Comparison of ENCODE assay signal across 1 cellular context in genomic region chr2:58826795-58827194, GRCh38.
A peak's percentile ranks its signal among the peaks of the same experiment; 100 is the strongest.
TF ChIP-seq lines count a peak whose summit lies in the region.

No MANE protein-coding gene starts in this region.

TF ChIP-seq in K562, 482 proteins besides CTCF, POLR2A, EP300 and RAD21 (continued from another document):
- TF ChIP-seq ARID2 (IDR thresholded peaks at IDR 0.05) (no peak), TRIM28 (IDR thresholded peaks at IDR 0.05) (0 out of 2 replicates have a peak, but pooled peaks have one; percentile 26), IRF1 (CRISPR knock-in tag; IDR thresholded peaks at IDR 0.05; ENCODE audit: borderline replicate concordance) (no peak), ARID1B (IDR thresholded peaks at IDR 0.05) (no peak), TARDBP (IDR thresholded peaks at IDR 0.05) (no peak), DDX20 (tag; IDR thresholded peaks at IDR 0.05; ENCODE audit: low read depth) (no peak), MAZ (CRISPR knock-in tag; conservative IDR thresholded peaks at IDR 0.05 in 1 of 2, IDR thresholded peaks at IDR 0.05 in 1 of 2) (no peak), RAD51 (IDR thresholded peaks at IDR 0.05; ENCODE audit: borderline replicate concordance, low read depth) (no peak), RBM17 (IDR thresholded peaks at IDR 0.05; ENCODE audit: borderline replicate concordance, low read depth, low read length) (no peak), RNF219 (CRISPR knock-in tag; IDR thresholded peaks at IDR 0.05) (no peak), POU5F1 (IDR thresholded peaks at IDR 0.05; ENCODE audit: borderline replicate concordance, low read depth, low read length, partially characterized antibody) (no peak)
